In the genomic region with DNA sequence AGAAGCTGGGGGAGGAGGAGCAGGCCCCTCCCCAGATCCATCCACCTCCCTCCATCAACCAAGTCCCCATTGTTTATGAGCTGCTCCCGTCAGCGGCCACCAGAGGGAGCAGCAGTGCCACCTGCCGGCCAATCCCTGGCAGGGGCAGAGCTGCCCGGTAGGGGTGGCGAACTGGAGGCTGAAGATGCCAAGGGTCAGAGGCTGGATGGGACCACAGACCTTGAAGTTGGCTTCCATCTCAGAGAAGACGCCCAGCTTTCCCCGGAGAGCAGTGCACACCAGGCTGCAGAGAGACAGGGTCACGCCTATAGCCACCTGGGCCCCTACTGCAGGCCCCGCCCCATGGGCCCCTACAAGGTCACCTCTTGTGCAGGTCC, we compare ENCODE assay signal across 8 cellular contexts. TPM values are rescaled to one million over a fixed set of nuclear protein-coding genes. Genes with fewer than 3 reads are reported as not detected.
DNase-seq lines count a peak whose midpoint lies in the region; ATAC-seq lines count a peak whose summit lies in the region.

No MANE protein-coding gene starts in this region.

- no peaks in the 10 kb centered on the region for H3K27me3 Mint-ChIP-seq in CD4-positive, alpha-beta memory T cell
- H3K27me3 Mint-ChIP-seq in stimulated activated naive B cell treated with anti-CD40 and anti-IgM and Interleukin-4, amounts not matched to agents 10 μg/mL and 1 μg/mL and 100 μg/mL, for 72 hours, result no peaks in the 10 kb centered on the region

- H3K27ac ChIP-seq in CD4-positive, alpha-beta memory T cell (ENCODE audit: low read depth, low read length), result no peak overlapping the region

- H3K9me3 ChIP-seq in CD4-positive, alpha-beta memory T cell (ENCODE audit: control insufficient read depth in 1 of 2, low read length in 2 of 2), result no peaks in the 10 kb centered on the region

- H3K4me1 ChIP-seq in CD4-positive, alpha-beta memory T cell (ENCODE audit: insufficient read depth, low read length), result peaks cover 54% of the 10 kb centered on the region

- POLR2A ChIA-PET in CD4-positive, alpha-beta memory T cell (lab: Charles Lee; ENCODE audit: partially characterized antibody), result interaction anchor here (0.7 to 17.4 kb wide), 18 partner anchors 9 to 175 kb away, joined by 3 to 435 read pairs (median 6); a partner anchor contains a TSS

- no peak overlapping the region for H3K4me3 ChIP-seq in CD4-positive, alpha-beta memory T cell (ENCODE audit: low read length in 2 of 2)

- H3K9me3 Mint-ChIP-seq in CD4-positive, alpha-beta memory T cell, result peaks cover 0 to 1% (median 0%) of the 10 kb centered on the region in 8 donors
- no peaks in the 10 kb centered on the region for H3K9me3 Mint-ChIP-seq in stimulated activated naive B cell treated with anti-CD40 and anti-IgM and Interleukin-4, amounts not matched to agents 10 μg/mL and 1 μg/mL and 100 μg/mL, for 72 hours

- peaks cover 12% of the 10 kb centered on the region for H3K36me3 ChIP-seq in CD4-positive, alpha-beta memory T cell (ENCODE audit: insufficient read depth, low read length)

- ATAC-seq in stimulated activated naive B cell treated with anti-CD40 and anti-IgM and Interleukin-4, amounts not matched to agents 10 μg/mL and 1 μg/mL and 100 μg/mL, for 72 hours (replicated peaks), result peak; percentile 54 to 55
- ATAC-seq in GM21515 (IDR thresholded peaks at IDR 0.05; ENCODE audit: unreplicated experiment), result no peak

- peak; percentile 78 to 83 (median 80) for DNase-seq in CD4-positive, alpha-beta memory T cell
- DNase-seq in HPDE6-E6E7 (ENCODE audit: extremely low spot score) (peak; percentile 86), NOMO-1 treated with dmso at 0.1 percent for 144 hours (lab: John Stamatoyannopoulos, UW; ENCODE audit: unreplicated experiment) (peak; percentile 72), epidermal melanocyte (ENCODE audit: insufficient read length, low spot score) (peak; percentile 83), myocyte (ENCODE audit: low read depth) (peak; percentile 78)
- peak; percentile 82 for DNase-seq in activated CD8-positive, alpha-beta memory T cell treated with anti-CD3 and anti-CD28 coated beads, Interleukin-2, amount 50 U/mL, for 4 hours
- peak; percentile 70 for DNase-seq in stimulated activated naive B cell treated with anti-CD40 and anti-IgM and Interleukin-4, amounts not matched to agents 10 μg/mL and 1 μg/mL and 100 μg/mL, for 72 hours

- H3K4me1 Mint-ChIP-seq in CD4-positive, alpha-beta memory T cell, result peaks cover 26 to 71% (median 43%) of the 10 kb centered on the region in 4 donors
- peaks cover 37 to 65% of the 10 kb centered on the region in 2 donors for H3K4me1 Mint-ChIP-seq in stimulated activated naive B cell treated with anti-CD40 and anti-IgM and Interleukin-4, amounts not matched to agents 10 μg/mL and 1 μg/mL and 100 μg/mL, for 72 hours

- peak overlapping the region; percentile 64 to 92 (median 88) for H3K27ac Mint-ChIP-seq in CD4-positive, alpha-beta memory T cell
- no peak overlapping the region for H3K27ac Mint-ChIP-seq in stimulated activated naive B cell treated with anti-CD40 and anti-IgM and Interleukin-4, amounts not matched to agents 10 μg/mL and 1 μg/mL and 100 μg/mL, for 72 hours

- intact Hi-C loops in CD4-positive, alpha-beta memory T cell (cut with micrococcal nuclease), result loop anchor here (1.0 kb wide), 2 partner anchors 24 to 105 kb away; a partner anchor contains a TSS

- no peaks in the 10 kb centered on the region for H3K27me3 ChIP-seq in CD4-positive, alpha-beta memory T cell (ENCODE audit: insufficient read depth, low read length)

- CTCF ChIA-PET in CD4-positive, alpha-beta memory T cell (lab: Charles Lee; ENCODE audit: partially characterized antibody), result interaction anchor here (0.8 to 15.3 kb wide), 52 partner anchors 9 to 272 kb away, joined by 3 to 281 read pairs (median 6); a partner anchor contains a TSS

- peak overlapping the region in 4 of 8 donors; percentile 13 to 81 (median 56) for H3K4me3 Mint-ChIP-seq in CD4-positive, alpha-beta memory T cell
- H3K4me3 Mint-ChIP-seq in stimulated activated naive B cell treated with anti-CD40 and anti-IgM and Interleukin-4, amounts not matched to agents 10 μg/mL and 1 μg/mL and 100 μg/mL, for 72 hours, result no peak overlapping the region

- H3K36me3 Mint-ChIP-seq in CD4-positive, alpha-beta memory T cell, result peaks cover 4 to 39% of the 10 kb centered on the region in 2 donors
- H3K36me3 Mint-ChIP-seq in stimulated activated naive B cell treated with anti-CD40 and anti-IgM and Interleukin-4, amounts not matched to agents 10 μg/mL and 1 μg/mL and 100 μg/mL, for 72 hours, result peaks cover 33 to 51% of the 10 kb centered on the region in 2 donors

RNA-seq across cellular contexts. Expression of a gene that starts 3.6 kb away (rescaled TPM):
- 10 to 100 TPM; 39.9 to 42.1 TPM for total RNA-seq in CD4-positive, alpha-beta memory T cell
- polyA plus RNA-seq in CD4-positive, alpha-beta memory T cell, result 10 to 100 TPM; 79.3 to 99.0 TPM
- 92.4 and 103 TPM in 2 replicates for total RNA-seq in myocyte
- 116 TPM for polyA plus RNA-seq in myocyte (2012)

RNA-seq across cellular contexts. Expression of a gene that starts 5.1 kb away (rescaled TPM):
- 10 to 100 TPM; 30.1 to 30.4 TPM for total RNA-seq in CD4-positive, alpha-beta memory T cell
- 100 to 1,000 TPM in 1 of 2 donors, 10 to 100 TPM in 1; 80.9 to 107 TPM for polyA plus RNA-seq in CD4-positive, alpha-beta memory T cell
- not detected in 2 replicates for total RNA-seq in myocyte
- 0.13 TPM for polyA plus RNA-seq in myocyte (2012)

RNA-seq across cellular contexts. Expression of a gene that starts 5.8 kb away (rescaled TPM):
- 10 to 100 TPM; 22.9 to 24.9 TPM for total RNA-seq in CD4-positive, alpha-beta memory T cell
- polyA plus RNA-seq in CD4-positive, alpha-beta memory T cell, result 10 to 100 TPM; 60.0 to 68.3 TPM
- total RNA-seq in myocyte, result 76.4 and 102 TPM in 2 replicates
- polyA plus RNA-seq in myocyte (2012), result 61.1 TPM

RNA-seq across cellular contexts. Expression of a gene that starts 12.1 kb away (rescaled TPM):
- total RNA-seq in CD4-positive, alpha-beta memory T cell, result 1 to 10 TPM; 6.0 to 8.3 TPM
- polyA plus RNA-seq in CD4-positive, alpha-beta memory T cell, result under 1 TPM; 0.40 to 0.55 TPM
- total RNA-seq in myocyte, result 124 and 141 TPM in 2 replicates
- 275 TPM for polyA plus RNA-seq in myocyte (2012)

RNA-seq across cellular contexts. Expression of a gene that starts 15.5 kb away (rescaled TPM):
- under 1 TPM; 0.39 to 0.79 TPM for total RNA-seq in CD4-positive, alpha-beta memory T cell
- under 1 TPM in 1 of 2 donors, not detected in 1; 0.81 TPM for polyA plus RNA-seq in CD4-positive, alpha-beta memory T cell
- 7.5 and 11.6 TPM in 2 replicates for total RNA-seq in myocyte
- 9.1 TPM for polyA plus RNA-seq in myocyte (2012)

Comparison
In these comparisons a context has a peak if more than half of its experiments do, and no peak if none do; other contexts are left out.
1. RNA of a gene that starts 5.1 kb away (total RNA-seq): 30.1 to 30.4 TPM in CD4-positive, alpha-beta memory T cell; not detected in myocyte; every median in the first group is over 10 times any median in the second.
2. Peak in every context shown above with its lines, with median percentiles within 50 percentile points of each other: DNase-seq.